ENCODE assay signal across 2 cellular contexts in genomic region chr6:47414517-47415167, GRCh38.
A peak's percentile ranks its signal among the peaks of the same experiment; 100 is the strongest.
TF ChIP-seq lines count a peak whose summit lies in the region.

No MANE protein-coding gene starts in this region.

TF ChIP-seq in HEK293, 187 proteins besides CTCF, POLR2A, EP300 and RAD21 (continued from another document and continues in another):
- TF ChIP-seq ZBTB11 (tag by site-specific recombination; conservative IDR thresholded peaks at IDR 0.05; ENCODE audit: low read depth) (0 out of 2 replicates have a peak, but pooled peaks have one; percentile 13), ZBTB20 (tag by site-specific recombination; IDR thresholded peaks at IDR 0.05) (peak; percentile 10; the same call in 1 of the 2 replicates), ZSCAN30 (tag by site-specific recombination; IDR thresholded peaks at IDR 0.05) (peak; percentile 52; the same call in 1 of the 2 replicates), PRDM6 (tag by site-specific recombination; IDR thresholded peaks at IDR 0.05) (peak; percentile 87), ZNF18 (tag by site-specific recombination; IDR thresholded peaks at IDR 0.05) (peak; percentile 45; the same call in 1 of the 2 replicates), ZFP37 (tag by site-specific recombination; IDR thresholded peaks at IDR 0.05) (no peak), ZFP69B (tag by site-specific recombination; IDR thresholded peaks at IDR 0.05) (0 out of 2 replicates have a peak, but pooled peaks have one; percentile 41), ZBTB6 (tag by site-specific recombination; IDR thresholded peaks at IDR 0.05) (peak; percentile 43; the same call in 1 of the 2 replicates), ZNF692 (tag by site-specific recombination; IDR thresholded peaks at IDR 0.05) (peak; percentile 21; the same call in 1 of the 2 replicates), WT1 (tag by site-specific recombination; IDR thresholded peaks at IDR 0.05) (0 out of 2 replicates have a peak, but pooled peaks have one; percentile 28), ZXDB (tag by site-specific recombination; IDR thresholded peaks at IDR 0.05) (peak; percentile 63)

TF ChIP-seq in K562, 482 proteins besides CTCF, POLR2A, EP300 and RAD21 (continued from another document and continues in another):
- TF ChIP-seq ZBTB12 (CRISPR knock-in tag; IDR thresholded peaks at IDR 0.05) (no peak), HDAC6 (IDR thresholded peaks at IDR 0.05; ENCODE audit: low read depth, low read length) (no peak), ATF3 (IDR thresholded peaks at IDR 0.05) (no peak), ATF3 (CRISPR knock-in tag; conservative IDR thresholded peaks at IDR 0.05) (no peak), SMAD2 (IDR thresholded peaks at IDR 0.05; ENCODE audit: low read depth, low read length) (no peak), ZBTB2 (IDR thresholded peaks at IDR 0.05) (peak; percentile 60; the same call in 1 of the 2 replicates), HDAC3 (IDR thresholded peaks at IDR 0.05; ENCODE audit: borderline replicate concordance, partially characterized antibody) (no peak), PRPF4 (IDR thresholded peaks at IDR 0.05; ENCODE audit: insufficient read depth, low read depth, low read length, poor library complexity, severe bottlenecking) (no peak), HMGXB4 (CRISPR knock-in tag; IDR thresholded peaks at IDR 0.05) (peak; percentile 47; the same call in 1 of the 2 replicates), TSC22D4 (tag; IDR thresholded peaks at IDR 0.05) (no peak), RHOXF2B (CRISPR knock-in tag; conservative IDR thresholded peaks at IDR 0.05) (no peak), SMARCE1 (IDR thresholded peaks at IDR 0.05) (0 out of 2 replicates have a peak, but pooled peaks have one; percentile 16), RFX1 (IDR thresholded peaks at IDR 0.05) (peak; percentile 31), ATF7 (IDR thresholded peaks at IDR 0.05) (0 out of 2 replicates have a peak, but pooled peaks have one; percentile 25), SPI1 (IDR thresholded peaks at IDR 0.05; ENCODE audit: borderline replicate concordance, low read depth, low read length) (peak; percentile 97), KDM2B (CRISPR knock-in tag; IDR thresholded peaks at IDR 0.05) (no peak), HNRNPUL1 (IDR thresholded peaks at IDR 0.05; ENCODE audit: low read length) (no peak), U2AF2 (optimal IDR thresholded peaks at IDR 0.05; ENCODE audit: low read depth, low read length) (no peak), GABPB1 (CRISPR knock-in tag; IDR thresholded peaks at IDR 0.05) (0 out of 2 replicates have a peak, but pooled peaks have one; percentile 34), ETV1 (tag; conservative IDR thresholded peaks at IDR 0.05; ENCODE audit: low read depth) (peak; percentile 29; the same call in 1 of the 2 replicates), MYBL2 (IDR thresholded peaks at IDR 0.05; ENCODE audit: low read depth) (no peak), MYBL2 (CRISPR knock-in tag; IDR thresholded peaks at IDR 0.05; ENCODE audit: borderline replicate concordance) (no peak), DPF2 (IDR thresholded peaks at IDR 0.05) (peak; percentile 26; the same call in 1 of the 2 replicates), ZNF589 (CRISPR knock-in tag; IDR thresholded peaks at IDR 0.05; ENCODE audit: low read depth) (peak; percentile 23; the same call in 1 of the 2 replicates), ZNF766 (CRISPR knock-in tag; conservative IDR thresholded peaks at IDR 0.05) (0 out of 2 replicates have a peak, but pooled peaks have one; percentile 41), ZNF24 (IDR thresholded peaks at IDR 0.05) (no peak; the same call in 1 of the 2 replicates), NFRKB (IDR thresholded peaks at IDR 0.05; ENCODE audit: low read depth) (peak; percentile 91), ESRRA (IDR thresholded peaks at IDR 0.05; ENCODE audit: borderline replicate concordance, low read depth) (peak; percentile 88), ZNF134 (CRISPR knock-in tag; conservative IDR thresholded peaks at IDR 0.05) (no peak), NUFIP1 (IDR thresholded peaks at IDR 0.05; ENCODE audit: partially characterized antibody) (no peak), CC2D1A (IDR thresholded peaks at IDR 0.05) (0 out of 2 replicates have a peak, but pooled peaks have one; percentile 12), MNT (conservative IDR thresholded peaks at IDR 0.05) (0 out of 4 replicates have a peak, but pooled peaks of 1 of the 2 experiments have one; percentile 16), NR2C2 (CRISPR knock-in tag; IDR thresholded peaks at IDR 0.05) (no peak), NR2C2 (tag; IDR thresholded peaks at IDR 0.05) (0 out of 2 replicates have a peak, but pooled peaks have one; percentile 40), RBM22 (IDR thresholded peaks at IDR 0.05; ENCODE audit: low read depth, low read length, poor library complexity, severe bottlenecking) (no peak), HMG20A (CRISPR knock-in tag; conservative IDR thresholded peaks at IDR 0.05) (no peak), ZNF644 (tag; IDR thresholded peaks at IDR 0.05; ENCODE audit: low read depth) (no peak), ZBTB40 (IDR thresholded peaks at IDR 0.05) (peak; percentile 53; the same call in 1 of the 2 replicates), ZBTB40 (CRISPR knock-in tag; IDR thresholded peaks at IDR 0.05) (no peak), GABPA (tag; conservative IDR thresholded peaks at IDR 0.05; ENCODE audit: low read depth) (peak; percentile 55), CBX3 (IDR thresholded peaks at IDR 0.05; ENCODE audit: borderline replicate concordance in 1 of 2, low read length in 2 of 2) (0 out of 3 replicates have a peak, but pooled peaks of 1 of the 2 experiments have one; percentile 10)
